Comparison of ENCODE assay signal across 1 cellular context in genomic region chr1:151313501-151313900, GRCh38.
TF ChIP-seq lines count a peak whose summit lies in the region.

No MANE protein-coding gene starts in this region.

TF ChIP-seq in IMR-90, 13 proteins besides CTCF, POLR2A, EP300 and RAD21 (continued from another document):
- TF ChIP-seq ELK1 (IDR thresholded peaks at IDR 0.05; ENCODE audit: borderline replicate concordance, low read depth, low read length) = no peak
- no peak for TF ChIP-seq CEBPB (IDR thresholded peaks at IDR 0.05; ENCODE audit: low read depth, low read length)
- TF ChIP-seq MAFK (IDR thresholded peaks at IDR 0.05; ENCODE audit: low read depth, low read length) = no peak
- no peak for TF ChIP-seq RFX5 (IDR thresholded peaks at IDR 0.05; ENCODE audit: low read depth, low read length)
- no peak for TF ChIP-seq BHLHE40 (IDR thresholded peaks at IDR 0.05; ENCODE audit: low read depth, low read length)
- TF ChIP-seq RCOR1 (IDR thresholded peaks at IDR 0.05; ENCODE audit: insufficient replicate concordance, low read length) = no peak
- no peak for TF ChIP-seq CHD1 (IDR thresholded peaks at IDR 0.05; ENCODE audit: low read depth, low read length)
- TF ChIP-seq SMC3 (IDR thresholded peaks at IDR 0.05; ENCODE audit: low read depth, low read length) = no peak
- TF ChIP-seq NFE2L2 (IDR thresholded peaks at IDR 0.05; ENCODE audit: low read depth, low read length) = no peak
- no peak for TF ChIP-seq MAZ (IDR thresholded peaks at IDR 0.05; ENCODE audit: borderline replicate concordance, low read depth, low read length)
- no peak for TF ChIP-seq USF2 (IDR thresholded peaks at IDR 0.05; ENCODE audit: low read depth, low read length)
- TF ChIP-seq MXI1 (IDR thresholded peaks at IDR 0.05; ENCODE audit: borderline replicate concordance, low read depth, low read length) = no peak; the same call in 1 of the 2 replicates
